In the genomic region with DNA sequence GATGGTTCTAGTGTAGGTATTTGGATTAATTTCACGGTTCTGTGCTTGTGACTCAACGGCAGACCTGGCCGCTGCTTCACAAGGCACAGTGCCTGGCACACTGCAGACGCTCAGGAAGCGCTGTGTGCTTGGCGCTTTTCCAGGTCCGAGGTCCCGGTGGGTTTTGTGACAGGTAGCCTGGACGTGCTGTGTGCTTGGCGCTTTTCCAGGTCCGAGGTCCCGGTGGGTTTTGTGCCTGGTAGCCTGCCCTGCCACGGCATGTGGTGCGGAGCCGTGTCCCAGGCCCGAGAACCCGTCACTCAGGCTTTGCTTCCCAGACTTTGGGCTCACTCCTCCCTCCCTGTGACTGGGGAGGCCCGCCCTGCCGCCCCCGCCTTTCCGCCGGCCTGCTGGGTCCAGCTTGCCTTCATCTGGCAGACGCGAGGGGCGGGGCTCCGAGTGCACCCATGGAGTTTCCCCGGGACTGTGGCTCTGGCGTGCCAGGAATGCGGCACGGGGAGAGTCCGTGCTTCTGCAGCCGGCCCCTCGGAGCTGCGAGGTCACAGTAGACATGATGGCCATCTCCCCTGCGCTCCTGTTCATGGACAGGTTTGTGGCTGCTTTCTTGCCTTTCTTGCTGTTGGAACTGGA, we compare ENCODE assay signal across 9 cellular contexts. TPM values are rescaled to one million over a fixed set of nuclear protein-coding genes. Genes with fewer than 3 reads are reported as not detected.
DNase-seq lines count a peak whose midpoint lies in the region; ATAC-seq and TF ChIP-seq lines count a peak whose summit lies in the region.
"Had no signal": no experiment of that assay in that cellular context is flagged by ENCODE, and none has a peak within 500 bp of the region (broad histone marks: within the 10 kb centered on the region; RNA-seq: fewer than 3 reads in every experiment).

No MANE protein-coding gene starts in this region.

- no peak for TF ChIP-seq CTCF in smooth muscle cell (IDR thresholded peaks at IDR 0.05; ENCODE audit: borderline replicate concordance, insufficient read depth, poor library complexity, severe bottlenecking)

- H3K27ac ChIP-seq in iPS-18a (ENCODE audit: low read length) (no peak overlapping the region), smooth muscle cell (ENCODE audit: low read depth) (peak overlapping the region; percentile 73)

- peaks cover 33% of the 10 kb centered on the region for H3K4me1 Mint-ChIP-seq in stimulated activated effector memory CD8-positive, alpha-beta T cell treated with anti-CD3 and anti-CD28 coated beads, Interleukin-12 subunit alpha, Interleukin-12 subunit beta, amount 100 ng/mL, for 72 hours

- H3K27ac Mint-ChIP-seq in stimulated activated effector memory CD8-positive, alpha-beta T cell treated with anti-CD3 and anti-CD28 coated beads, Interleukin-12 subunit alpha, Interleukin-12 subunit beta, amount 100 ng/mL, for 72 hours = no peak overlapping the region

- peak overlapping the region; percentile 67 for H3K4me2 ChIP-seq in smooth muscle cell

- in situ Hi-C loops in T47D (cut with HindIII; ENCODE audit: low pct_unique_long_range_greater_than_20kb, low sequenced_read_pairs) = no loop called here

- no peaks in the 10 kb centered on the region for H3F3A ChIP-seq in smooth muscle cell (ENCODE audit: low read depth)

- H3K36me3 Mint-ChIP-seq in stimulated activated effector memory CD8-positive, alpha-beta T cell treated with anti-CD3 and anti-CD28 coated beads, Interleukin-12 subunit alpha, Interleukin-12 subunit beta, amount 100 ng/mL, for 72 hours = no peaks in the 10 kb centered on the region

- H3K4me3 Mint-ChIP-seq in stimulated activated effector memory CD8-positive, alpha-beta T cell treated with anti-CD3 and anti-CD28 coated beads, Interleukin-12 subunit alpha, Interleukin-12 subunit beta, amount 100 ng/mL, for 72 hours = no peak overlapping the region

- peak; percentile 28 for DNase-seq in GM04503 (ENCODE audit: low read depth)
- DNase-seq in T47D (ENCODE audit: low read depth in 1 of 2, low spot score in 1 of 2) = peak; percentile 53 to 92
- DNase-seq in smooth muscle cell (lab: John Stamatoyannopoulos, UW; ENCODE audit: unreplicated experiment) = peak; percentile 34
- DNase-seq in NCI-H2081 treated with DMSO at 0.1 percent for 48 hours (lab: John Stamatoyannopoulos, UW) = no peak
- no peak for DNase-seq in activated CD4-positive, alpha-beta T cell treated with anti-CD3 and anti-CD28 coated beads for 1 hour
- no peak for DNase-seq in stimulated activated effector memory CD8-positive, alpha-beta T cell treated with anti-CD3 and anti-CD28 coated beads, Interleukin-12 subunit alpha, Interleukin-12 subunit beta, amount 100 ng/mL, for 72 hours (ENCODE audit: low spot score in 2 of 2)
- DNase-seq: cerebellar nuclear complex had no signal

- H3K9ac ChIP-seq in iPS-18a (ENCODE audit: low read length) = no peak overlapping the region
- H3K9ac ChIP-seq in smooth muscle cell (ENCODE audit: low read depth) = no peak overlapping the region

- no peaks in the 10 kb centered on the region for H3K9me3 Mint-ChIP-seq in stimulated activated effector memory CD8-positive, alpha-beta T cell treated with anti-CD3 and anti-CD28 coated beads, Interleukin-12 subunit alpha, Interleukin-12 subunit beta, amount 100 ng/mL, for 72 hours

- no peak overlapping the region for H2AFZ ChIP-seq in smooth muscle cell (ENCODE audit: low read depth)

- H3K9me3 ChIP-seq in iPS-18a (ENCODE audit: control insufficient read depth, low read depth, low read length) (no peaks in the 10 kb centered on the region), smooth muscle cell (replicated peaks; ENCODE audit: low read depth) (no peaks in the 10 kb centered on the region)

- WGBS in smooth muscle cell (ENCODE audit: low lambda C conversion rate) = 49% methylated on average over 28 of the region's 35 CpGs

- H4K20me1 ChIP-seq in smooth muscle cell (ENCODE audit: low read depth) = no peaks in the 10 kb centered on the region

- no peaks in the 10 kb centered on the region for H3K36me3 ChIP-seq in iPS-18a (ENCODE audit: control insufficient read depth, low read depth, low read length)
- no peaks in the 10 kb centered on the region for H3K36me3 ChIP-seq in smooth muscle cell (ENCODE audit: low read depth)

- peaks cover 4% of the 10 kb centered on the region for H3K79me2 ChIP-seq in smooth muscle cell (ENCODE audit: low read depth)

- ATAC-seq in GM19455 (IDR thresholded peaks at IDR 0.05; ENCODE audit: unreplicated experiment) = no peak
- ATAC-seq in stimulated activated effector memory CD8-positive, alpha-beta T cell treated with anti-CD3 and anti-CD28 coated beads, Interleukin-12 subunit alpha, Interleukin-12 subunit beta, amount 100 ng/mL, for 72 hours = no peak

- peaks cover 19% of the 10 kb centered on the region for H3K4me1 ChIP-seq in iPS-18a (ENCODE audit: control insufficient read depth, low read depth, low read length)
- H3K4me1 ChIP-seq in smooth muscle cell (ENCODE audit: low read depth) = peaks cover 18% of the 10 kb centered on the region

- H3K27me3 ChIP-seq in iPS-18a (ENCODE audit: control insufficient read depth, insufficient read depth, low read length) (no peaks in the 10 kb centered on the region), smooth muscle cell (ENCODE audit: low read depth) (no peaks in the 10 kb centered on the region)

- H3K4me3 ChIP-seq in iPS-18a (ENCODE audit: low read length) = peak overlapping the region; percentile 13
- H3K4me3 ChIP-seq in smooth muscle cell = no peak overlapping the region

RNA-seq across cellular contexts. Expression of a gene that starts 44.2 kb away (rescaled TPM):
- total RNA-seq in smooth muscle cell = 24.4 and 31.6 TPM in 2 replicates
- 13.0 and 20.9 TPM in 2 replicates for polyA plus RNA-seq in smooth muscle cell

Comparison
In these comparisons a context has a peak if more than half of its experiments do, and no peak if none do; other contexts are left out.
1. DNase-seq: peak in GM04503 (single experiment), T47D (2 of 2) and smooth muscle cell (single experiment); none in NCI-H2081 treated with DMSO at 0.1 percent for 48 hours (single experiment), activated CD4-positive, alpha-beta T cell treated with anti-CD3 and anti-CD28 coated beads for 1 hour (single experiment) and stimulated activated effector memory CD8-positive, alpha-beta T cell treated with anti-CD3 and anti-CD28 coated beads, Interleukin-12 subunit alpha, Interleukin-12 subunit beta, amount 100 ng/mL, for 72 hours (0 of 2).